In genomic region chr22:22449819-22450218, GRCh38 we compare ENCODE assay signal across 1 cellular context.
TF ChIP-seq lines count a peak whose summit lies in the region.

No MANE protein-coding gene starts in this region.

TF ChIP-seq in GM12878, 131 proteins besides CTCF, POLR2A, EP300 and RAD21 (continued from another document):
- TF ChIP-seq HSF1 (IDR thresholded peaks at IDR 0.05; ENCODE audit: low read depth, low read length) (no peak), CHD4 (IDR thresholded peaks at IDR 0.05) (no peak), SIN3A (IDR thresholded peaks at IDR 0.05; ENCODE audit: low read depth, low read length) (no peak), MEF2A (IDR thresholded peaks at IDR 0.05; ENCODE audit: insufficient read depth, low read depth, low read length) (no peak), ASH2L (IDR thresholded peaks at IDR 0.05; ENCODE audit: borderline replicate concordance, low read depth) (no peak), NR2F1 (conservative IDR thresholded peaks at IDR 0.05) (no peak), CREB1 (IDR thresholded peaks at IDR 0.05; ENCODE audit: low read depth) (no peak), IKZF2 (IDR thresholded peaks at IDR 0.05) (no peak), FOXK2 (IDR thresholded peaks at IDR 0.05) (no peak)
